ENCODE assay signal across 10 cellular contexts in the genomic region with DNA sequence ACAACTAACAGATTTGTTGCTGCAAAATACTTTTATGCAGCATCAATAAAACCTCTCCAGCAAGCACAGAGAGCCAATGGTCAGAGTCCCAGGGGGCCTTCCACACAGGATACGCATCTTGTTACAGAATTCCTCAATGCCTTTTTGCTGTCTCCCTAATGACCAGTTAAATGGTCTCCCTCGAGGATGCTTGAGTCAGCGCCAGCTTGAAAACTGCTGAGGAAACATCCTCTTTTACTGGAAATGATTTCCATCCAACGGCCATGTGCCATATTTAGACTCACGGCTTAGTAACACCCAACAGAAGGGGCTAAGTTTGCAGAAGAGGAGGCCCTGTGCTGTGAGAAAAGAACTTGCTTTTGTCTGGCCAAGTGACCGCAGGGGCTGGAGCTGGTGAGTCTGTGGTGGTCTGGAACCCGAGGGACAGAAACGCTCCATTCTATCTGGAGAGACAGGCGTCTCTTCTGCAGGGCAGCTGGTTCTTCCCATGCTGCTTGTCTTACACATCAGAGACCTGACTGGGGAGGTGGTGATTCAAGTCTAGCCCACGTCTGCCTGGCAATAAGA.
A peak's percentile ranks its signal among the peaks of the same experiment; 100 is the strongest.
DNase-seq lines count a peak whose midpoint lies in the region; FAIRE-seq and TF ChIP-seq lines count a peak whose summit lies in the region.
"Had no signal": no experiment of that assay in that cellular context is flagged by ENCODE, and none has a peak within 500 bp of the region (broad histone marks: within the 10 kb centered on the region; RNA-seq: fewer than 3 reads in every experiment).

No MANE protein-coding gene starts in this region.

- DNase-seq in COLO829 (ENCODE audit: low spot score) (peak; percentile 92), NCI-H2107 (lab: John Stamatoyannopoulos, UW) (peak; percentile 36), osteoblast (ENCODE audit: insufficient read length, low spot score, missing footprints) (peak; percentile 80), activated gamma-delta T cell treated with Interleukin-2 at 50 U/mL for 16 hours (no peak), GM12891 (ENCODE audit: insufficient read length, low spot score) (no peak), superior temporal gyrus (ENCODE audit: extremely low spot score) (no peak)
- no peak for DNase-seq in activated CD4-positive, alpha-beta memory T cell treated with anti-CD3 and anti-CD28 coated beads, Interleukin-2, amount 10 ng/mL, durations not matched to agents 7 days and 5 days
- DNase-seq: PC-3 had no signal

- H2AFZ ChIP-seq in osteoblast (ENCODE audit: low read length): peak overlapping the region; percentile 70

- no peaks in the 10 kb centered on the region for H4K20me1 ChIP-seq in osteoblast (ENCODE audit: insufficient read depth, low read length)

- POLR2A ChIA-PET in activated CD4-positive, alpha-beta memory T cell treated with anti-CD3 and anti-CD28 coated beads, Interleukin-2, amount 10 ng/mL, durations not matched to agents 7 days and 5 days (lab: Charles Lee): no interaction called here

- FAIRE-seq in endometrium (lab: Jason Lieb, UNC) (peak; percentile 45), GM12891 (lab: Jason Lieb, UNC) (no peak)

- H3K9me3 Mint-ChIP-seq in activated CD4-positive, alpha-beta memory T cell treated with anti-CD3 and anti-CD28 coated beads, Interleukin-2, amount 10 ng/mL, durations not matched to agents 7 days and 5 days: no peaks in the 10 kb centered on the region
- H3K9me3 Mint-ChIP-seq: activated naive CD4-positive, alpha-beta T cell treated with anti-CD3 and anti-CD28 coated beads, Interleukin-2, amount 50 U/mL, for 72 hours had no signal

- no peak for TF ChIP-seq CTCF in osteoblast (IDR thresholded peaks at IDR 0.05; ENCODE audit: extremely low read depth, low read depth, low read length)

- H3K36me3 Mint-ChIP-seq in activated CD4-positive, alpha-beta memory T cell treated with anti-CD3 and anti-CD28 coated beads, Interleukin-2, amount 10 ng/mL, durations not matched to agents 7 days and 5 days (ENCODE audit: low read depth): no peaks in the 10 kb centered on the region
- H3K36me3 Mint-ChIP-seq: activated naive CD4-positive, alpha-beta T cell treated with anti-CD3 and anti-CD28 coated beads, Interleukin-2, amount 50 U/mL, for 72 hours had no signal

- H3K27me3 ChIP-seq in osteoblast (ENCODE audit: insufficient read depth, low read length): no peaks in the 10 kb centered on the region

- no peak overlapping the region for H3K4me3 Mint-ChIP-seq in activated CD4-positive, alpha-beta memory T cell treated with anti-CD3 and anti-CD28 coated beads, Interleukin-2, amount 10 ng/mL, durations not matched to agents 7 days and 5 days

- H3K27ac Mint-ChIP-seq in activated CD4-positive, alpha-beta memory T cell treated with anti-CD3 and anti-CD28 coated beads, Interleukin-2, amount 10 ng/mL, durations not matched to agents 7 days and 5 days: no peak overlapping the region

- H3K9me3 ChIP-seq in osteoblast (ENCODE audit: low read depth, low read length): no peaks in the 10 kb centered on the region

- peaks cover 21% of the 10 kb centered on the region for H3K27me3 Mint-ChIP-seq in activated CD4-positive, alpha-beta memory T cell treated with anti-CD3 and anti-CD28 coated beads, Interleukin-2, amount 10 ng/mL, durations not matched to agents 7 days and 5 days

- H3K4me2 ChIP-seq in osteoblast (ENCODE audit: insufficient read depth, low read length): peak overlapping the region; percentile 80

- peak overlapping the region; percentile 98 for H3K27ac ChIP-seq in osteoblast (ENCODE audit: low read depth, low read length)

- no peak for TF ChIP-seq POLR2A in GM12891 (IDR thresholded peaks at IDR 0.05; ENCODE audit: low read depth, low read length)

- no peaks in the 10 kb centered on the region for H3K4me1 Mint-ChIP-seq in activated CD4-positive, alpha-beta memory T cell treated with anti-CD3 and anti-CD28 coated beads, Interleukin-2, amount 10 ng/mL, durations not matched to agents 7 days and 5 days

- H3K79me2 ChIP-seq in osteoblast (ENCODE audit: insufficient read depth, low read length): no peaks in the 10 kb centered on the region

- CTCF ChIA-PET in activated CD4-positive, alpha-beta memory T cell treated with anti-CD3 and anti-CD28 coated beads, Interleukin-2, amount 10 ng/mL, durations not matched to agents 7 days and 5 days (lab: Charles Lee): no interaction called here

- no peaks in the 10 kb centered on the region for H3K36me3 ChIP-seq in osteoblast (ENCODE audit: insufficient read depth, low read length)

- H3K4me1 ChIP-seq in osteoblast (ENCODE audit: insufficient read depth, low read length): peaks cover 50% of the 10 kb centered on the region

- H3K4me3 ChIP-seq in osteoblast (ENCODE audit: insufficient read depth, low read length): peak overlapping the region; percentile 46

TF ChIP-seq in GM12891, 5 proteins besides CTCF, POLR2A, EP300 and RAD21:
- no peak for TF ChIP-seq PAX5 (IDR thresholded peaks at IDR 0.05; ENCODE audit: insufficient read depth, low read length, severe bottlenecking)
- no peak for TF ChIP-seq POU2F2 (IDR thresholded peaks at IDR 0.05; ENCODE audit: low read depth, low read length)
- TF ChIP-seq POLR2AphosphoS5 (IDR thresholded peaks at IDR 0.05; ENCODE audit: low read depth, low read length): no peak
TF ChIP-seq in GM12891: peak in this region for 0.

Comparison
In these comparisons a context has a peak if more than half of its experiments do, and no peak if none do; other contexts are left out.
1. DNase-seq: peak in COLO829 (single experiment), NCI-H2107 (single experiment) and osteoblast (single experiment); none in activated CD4-positive, alpha-beta memory T cell treated with anti-CD3 and anti-CD28 coated beads, Interleukin-2, amount 10 ng/mL, durations not matched to agents 7 days and 5 days (single experiment), activated gamma-delta T cell treated with Interleukin-2 at 50 U/mL for 16 hours (single experiment), GM12891 (single experiment) and superior temporal gyrus (single experiment).